ENCODE assay signal across 8 cellular contexts in the genomic region with DNA sequence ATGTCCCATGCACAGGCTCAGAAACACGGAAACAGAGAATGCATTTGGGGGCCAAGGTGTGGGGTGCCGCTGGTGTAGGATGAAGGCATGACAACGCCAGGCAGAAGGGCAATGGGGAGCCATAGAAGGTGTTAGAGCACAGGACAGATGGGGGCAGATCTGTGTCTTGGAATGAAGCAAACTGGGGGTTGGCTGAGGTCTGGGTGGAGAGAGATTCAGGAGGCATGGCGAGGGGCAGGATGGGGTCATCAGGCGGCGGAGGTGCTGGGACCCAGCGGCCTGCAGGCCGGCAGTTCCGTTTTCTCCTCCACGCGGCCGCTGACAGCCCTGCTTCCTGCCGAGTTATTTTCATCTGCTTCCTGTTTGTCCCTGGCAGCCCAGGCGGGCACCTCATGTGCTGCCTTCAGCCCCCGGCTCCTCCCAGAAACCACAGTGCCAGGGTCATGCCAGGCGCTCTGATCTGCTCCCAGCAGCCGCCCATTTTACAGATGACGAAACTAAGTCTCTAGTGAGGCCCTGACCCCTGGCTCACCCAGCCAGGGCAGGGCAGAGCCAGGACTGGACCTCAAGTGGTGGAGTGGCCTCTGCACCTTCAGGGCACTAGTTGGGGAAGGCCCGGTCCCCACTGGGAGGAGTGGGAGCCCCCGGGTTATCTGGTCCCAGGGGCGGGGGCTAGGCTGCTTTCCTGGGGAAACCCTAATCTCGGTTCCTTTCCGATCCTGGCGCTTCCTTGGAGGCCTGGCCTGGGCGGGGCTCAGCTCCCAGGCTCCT.
DNase-seq lines count a peak whose midpoint lies in the region; ATAC-seq lines count a peak whose summit lies in the region.

No MANE protein-coding gene starts in this region.

- H3K4me3 Mint-ChIP-seq in stimulated activated memory B cell treated with anti-CD40 and anti-IgM and Interleukin-4, amounts not matched to agents 10 μg/mL and 1 μg/mL and 100 μg/mL, for 72 hours, result peak overlapping the region; percentile 94

- peaks cover 38% of the 10 kb centered on the region for H3K36me3 Mint-ChIP-seq in stimulated activated memory B cell treated with anti-CD40 and anti-IgM and Interleukin-4, amounts not matched to agents 10 μg/mL and 1 μg/mL and 100 μg/mL, for 72 hours

- intact Hi-C loops in head of caudate nucleus (cut with DNase I), result no loop called here

- H3K27ac Mint-ChIP-seq in stimulated activated memory B cell treated with anti-CD40 and anti-IgM and Interleukin-4, amounts not matched to agents 10 μg/mL and 1 μg/mL and 100 μg/mL, for 72 hours, result peak overlapping the region; percentile 85

- peak; percentile 80 for DNase-seq in activated CD8-positive, alpha-beta memory T cell treated with anti-CD3 and anti-CD28 coated beads for 24 hours
- DNase-seq in activated CD8-positive, alpha-beta memory T cell treated with anti-CD3 and anti-CD28 coated beads, Interleukin-2, amount 50 U/mL, for 48 hours, result no peak
- peak; percentile 64 to 73 for DNase-seq in activated CD4-positive, alpha-beta T cell treated with anti-CD3 and anti-CD28 coated beads, Interleukin-2, amount 50 U/mL, for 48 hours
- DNase-seq in head of caudate nucleus (peak in 33 of 42 donors; percentile 22 to 70 (median 43)), OCI-M1 (lab: John Stamatoyannopoulos, UW) (no peak)

- H3K4me1 Mint-ChIP-seq in stimulated activated memory B cell treated with anti-CD40 and anti-IgM and Interleukin-4, amounts not matched to agents 10 μg/mL and 1 μg/mL and 100 μg/mL, for 72 hours, result peaks cover 62% of the 10 kb centered on the region

- ATAC-seq in stimulated activated memory B cell treated with anti-CD40 and anti-IgM and Interleukin-4, amounts not matched to agents 10 μg/mL and 1 μg/mL and 100 μg/mL, for 72 hours, result peak; percentile 60
- ATAC-seq in GM19023 (IDR thresholded peaks at IDR 0.05; ENCODE audit: unreplicated experiment), result no peak
- no peak for ATAC-seq in HG02759 (IDR thresholded peaks at IDR 0.05; ENCODE audit: unreplicated experiment)

- no peaks in the 10 kb centered on the region for H3K27me3 Mint-ChIP-seq in stimulated activated memory B cell treated with anti-CD40 and anti-IgM and Interleukin-4, amounts not matched to agents 10 μg/mL and 1 μg/mL and 100 μg/mL, for 72 hours

- no peaks in the 10 kb centered on the region for H3K9me3 Mint-ChIP-seq in stimulated activated memory B cell treated with anti-CD40 and anti-IgM and Interleukin-4, amounts not matched to agents 10 μg/mL and 1 μg/mL and 100 μg/mL, for 72 hours

Comparison
In these comparisons a context has a peak if more than half of its experiments do, and no peak if none do; other contexts are left out.
1. DNase-seq: peak in activated CD8-positive, alpha-beta memory T cell treated with anti-CD3 and anti-CD28 coated beads for 24 hours (single experiment), activated CD4-positive, alpha-beta T cell treated with anti-CD3 and anti-CD28 coated beads, Interleukin-2, amount 50 U/mL, for 48 hours (2 of 2) and head of caudate nucleus (33 of 42); none in activated CD8-positive, alpha-beta memory T cell treated with anti-CD3 and anti-CD28 coated beads, Interleukin-2, amount 50 U/mL, for 48 hours (single experiment) and OCI-M1 (single experiment).